Comparison of ENCODE assay signal across 1 cellular context in the genomic region with DNA sequence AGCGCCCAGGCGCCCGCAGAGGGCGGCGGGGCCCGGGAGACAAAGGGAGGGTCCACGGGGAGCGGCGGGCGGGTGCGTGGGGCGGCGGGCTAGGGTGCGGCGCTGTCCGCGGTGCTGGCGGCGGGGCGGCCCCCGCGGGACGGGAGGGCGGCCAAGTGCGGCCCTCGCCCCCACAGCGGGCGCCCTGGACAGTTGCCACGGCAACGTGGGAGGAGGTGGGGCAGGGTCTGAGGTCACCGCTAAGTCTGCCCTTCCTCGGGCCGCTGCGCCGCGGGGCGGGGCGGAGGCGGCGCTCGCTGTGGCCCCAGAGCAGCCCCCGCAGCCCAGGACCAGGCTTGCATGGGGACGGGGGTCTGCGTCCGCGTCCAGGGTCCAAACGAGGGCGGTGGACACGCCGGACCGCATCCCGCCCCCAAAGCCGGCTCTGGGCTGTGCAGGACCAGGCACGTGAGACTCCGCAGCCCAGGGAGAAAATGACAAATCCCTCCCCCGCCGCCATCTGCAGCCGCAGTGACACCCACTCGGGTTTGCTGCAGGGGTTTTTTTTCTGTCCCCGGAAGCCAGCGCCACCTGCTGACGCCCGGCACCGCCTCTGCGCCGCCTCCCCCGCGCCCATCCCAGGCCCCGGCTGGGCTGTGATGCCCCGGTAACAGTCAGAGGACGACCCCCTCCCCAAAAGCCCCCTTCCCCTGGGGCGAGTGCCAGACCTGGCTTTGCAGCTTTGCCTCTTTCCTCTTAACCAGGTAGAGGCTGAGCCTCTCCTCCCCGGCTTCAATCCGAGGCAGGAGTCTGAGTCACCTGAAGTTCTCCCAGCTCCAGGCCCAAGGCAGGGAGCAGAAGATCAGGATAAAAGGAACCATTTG.
TF ChIP-seq lines count a peak whose summit lies in the region.

No MANE protein-coding gene starts in this region.

TF ChIP-seq in HEK293, 187 proteins besides CTCF, POLR2A, EP300 and RAD21 (continued from another document and continues in another):
- TF ChIP-seq, protein P1, sequence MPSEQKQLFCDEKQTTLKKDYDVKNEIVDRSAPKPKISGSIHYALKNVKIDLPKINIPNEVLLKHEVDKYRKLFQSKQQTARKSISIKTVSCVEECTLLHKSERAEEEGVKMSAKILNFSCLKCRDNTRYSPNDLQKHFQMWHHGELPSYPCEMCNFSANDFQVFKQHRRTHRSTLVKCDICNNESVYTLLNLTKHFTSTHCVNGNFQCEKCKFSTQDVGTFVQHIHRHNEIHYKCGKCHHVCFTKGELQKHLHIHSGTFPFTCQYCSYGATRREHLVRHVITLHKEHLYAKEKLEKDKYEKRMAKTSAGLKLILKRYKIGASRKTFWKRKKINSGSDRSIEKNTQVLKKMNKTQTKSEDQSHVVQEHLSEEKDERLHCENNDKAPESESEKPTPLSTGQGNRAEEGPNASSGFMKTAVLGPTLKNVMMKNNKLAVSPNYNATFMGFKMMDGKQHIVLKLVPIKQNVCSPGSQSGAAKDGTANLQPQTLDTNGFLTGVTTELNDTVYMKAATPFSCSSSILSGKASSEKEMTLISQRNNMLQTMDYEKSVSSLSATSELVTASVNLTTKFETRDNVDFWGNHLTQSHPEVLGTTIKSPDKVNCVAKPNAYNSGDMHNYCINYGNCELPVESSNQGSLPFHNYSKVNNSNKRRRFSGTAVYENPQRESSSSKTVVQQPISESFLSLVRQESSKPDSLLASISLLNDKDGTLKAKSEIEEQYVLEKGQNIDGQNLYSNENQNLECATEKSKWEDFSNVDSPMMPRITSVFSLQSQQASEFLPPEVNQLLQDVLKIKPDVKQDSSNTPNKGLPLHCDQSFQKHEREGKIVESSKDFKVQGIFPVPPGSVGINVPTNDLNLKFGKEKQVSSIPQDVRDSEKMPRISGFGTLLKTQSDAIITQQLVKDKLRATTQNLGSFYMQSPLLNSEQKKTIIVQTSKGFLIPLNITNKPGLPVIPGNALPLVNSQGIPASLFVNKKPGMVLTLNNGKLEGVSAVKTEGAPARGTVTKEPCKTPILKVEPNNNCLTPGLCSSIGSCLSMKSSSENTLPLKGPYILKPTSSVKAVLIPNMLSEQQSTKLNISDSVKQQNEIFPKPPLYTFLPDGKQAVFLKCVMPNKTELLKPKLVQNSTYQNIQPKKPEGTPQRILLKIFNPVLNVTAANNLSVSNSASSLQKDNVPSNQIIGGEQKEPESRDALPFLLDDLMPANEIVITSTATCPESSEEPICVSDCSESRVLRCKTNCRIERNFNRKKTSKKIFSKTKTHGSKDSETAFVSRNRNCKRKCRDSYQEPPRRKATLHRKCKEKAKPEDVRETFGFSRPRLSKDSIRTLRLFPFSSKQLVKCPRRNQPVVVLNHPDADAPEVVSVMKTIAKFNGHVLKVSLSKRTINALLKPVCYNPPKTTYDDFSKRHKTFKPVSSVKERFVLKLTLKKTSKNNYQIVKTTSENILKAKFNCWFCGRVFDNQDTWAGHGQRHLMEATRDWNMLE (tag by site-specific recombination; conservative IDR thresholded peaks at IDR 0.05; ENCODE audit: low read depth): no peak
- TF ChIP-seq, protein P2, sequence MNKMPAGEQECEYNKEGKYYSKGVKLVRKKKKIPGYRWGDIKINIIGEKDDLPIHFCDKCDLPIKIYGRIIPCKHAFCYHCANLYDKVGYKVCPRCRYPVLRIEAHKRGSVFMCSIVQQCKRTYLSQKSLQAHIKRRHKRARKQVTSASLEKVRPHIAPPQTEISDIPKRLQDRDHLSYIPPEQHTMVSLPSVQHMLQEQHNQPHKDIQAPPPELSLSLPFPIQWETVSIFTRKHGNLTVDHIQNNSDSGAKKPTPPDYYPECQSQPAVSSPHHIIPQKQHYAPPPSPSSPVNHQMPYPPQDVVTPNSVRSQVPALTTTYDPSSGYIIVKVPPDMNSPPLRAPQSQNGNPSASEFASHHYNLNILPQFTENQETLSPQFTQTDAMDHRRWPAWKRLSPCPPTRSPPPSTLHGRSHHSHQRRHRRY (tag by site-specific recombination; IDR thresholded peaks at IDR 0.05): no peak
- peak; percentile 64 for TF ChIP-seq KLF1 (tag by site-specific recombination; IDR thresholded peaks at IDR 0.05)
- no peak for TF ChIP-seq SCRT1 (tag by site-specific recombination; IDR thresholded peaks at IDR 0.05; ENCODE audit: borderline replicate concordance)
- no peak for TF ChIP-seq ZNF623 (tag by site-specific recombination; IDR thresholded peaks at IDR 0.05)
- no peak for TF ChIP-seq ZNF626 (tag by site-specific recombination; IDR thresholded peaks at IDR 0.05)
- no peak for TF ChIP-seq ZNF701 (tag by site-specific recombination; IDR thresholded peaks at IDR 0.05)
- TF ChIP-seq ZNF76 (tag by site-specific recombination; IDR thresholded peaks at IDR 0.05; ENCODE audit: borderline replicate concordance, low read depth): 0 out of 2 replicates have a peak, but pooled peaks have one; percentile 28
- 0 out of 2 replicates have a peak, but pooled peaks have one; percentile 28 for TF ChIP-seq IKZF3 (tag by site-specific recombination; IDR thresholded peaks at IDR 0.05)
- 0 out of 2 replicates have a peak, but pooled peaks have one; percentile 49 for TF ChIP-seq ZSCAN30 (tag by site-specific recombination; IDR thresholded peaks at IDR 0.05)
- TF ChIP-seq, protein P3, sequence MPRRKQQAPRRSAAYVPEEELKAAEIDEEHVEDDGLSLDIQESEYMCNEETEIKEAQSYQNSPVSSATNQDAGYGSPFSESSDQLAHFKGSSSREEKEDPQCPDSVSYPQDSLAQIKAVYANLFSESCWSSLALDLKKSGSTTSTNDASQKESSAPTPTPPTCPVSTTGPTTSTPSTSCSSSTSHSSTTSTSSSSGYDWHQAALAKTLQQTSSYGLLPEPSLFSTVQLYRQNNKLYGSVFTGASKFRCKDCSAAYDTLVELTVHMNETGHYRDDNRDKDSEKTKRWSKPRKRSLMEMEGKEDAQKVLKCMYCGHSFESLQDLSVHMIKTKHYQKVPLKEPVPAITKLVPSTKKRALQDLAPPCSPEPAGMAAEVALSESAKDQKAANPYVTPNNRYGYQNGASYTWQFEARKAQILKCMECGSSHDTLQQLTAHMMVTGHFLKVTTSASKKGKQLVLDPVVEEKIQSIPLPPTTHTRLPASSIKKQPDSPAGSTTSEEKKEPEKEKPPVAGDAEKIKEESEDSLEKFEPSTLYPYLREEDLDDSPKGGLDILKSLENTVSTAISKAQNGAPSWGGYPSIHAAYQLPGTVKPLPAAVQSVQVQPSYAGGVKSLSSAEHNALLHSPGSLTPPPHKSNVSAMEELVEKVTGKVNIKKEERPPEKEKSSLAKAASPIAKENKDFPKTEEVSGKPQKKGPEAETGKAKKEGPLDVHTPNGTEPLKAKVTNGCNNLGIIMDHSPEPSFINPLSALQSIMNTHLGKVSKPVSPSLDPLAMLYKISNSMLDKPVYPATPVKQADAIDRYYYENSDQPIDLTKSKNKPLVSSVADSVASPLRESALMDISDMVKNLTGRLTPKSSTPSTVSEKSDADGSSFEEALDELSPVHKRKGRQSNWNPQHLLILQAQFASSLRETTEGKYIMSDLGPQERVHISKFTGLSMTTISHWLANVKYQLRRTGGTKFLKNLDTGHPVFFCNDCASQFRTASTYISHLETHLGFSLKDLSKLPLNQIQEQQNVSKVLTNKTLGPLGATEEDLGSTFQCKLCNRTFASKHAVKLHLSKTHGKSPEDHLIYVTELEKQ (tag by site-specific recombination; IDR thresholded peaks at IDR 0.05; ENCODE audit: borderline replicate concordance): no peak
- TF ChIP-seq, protein P4, sequence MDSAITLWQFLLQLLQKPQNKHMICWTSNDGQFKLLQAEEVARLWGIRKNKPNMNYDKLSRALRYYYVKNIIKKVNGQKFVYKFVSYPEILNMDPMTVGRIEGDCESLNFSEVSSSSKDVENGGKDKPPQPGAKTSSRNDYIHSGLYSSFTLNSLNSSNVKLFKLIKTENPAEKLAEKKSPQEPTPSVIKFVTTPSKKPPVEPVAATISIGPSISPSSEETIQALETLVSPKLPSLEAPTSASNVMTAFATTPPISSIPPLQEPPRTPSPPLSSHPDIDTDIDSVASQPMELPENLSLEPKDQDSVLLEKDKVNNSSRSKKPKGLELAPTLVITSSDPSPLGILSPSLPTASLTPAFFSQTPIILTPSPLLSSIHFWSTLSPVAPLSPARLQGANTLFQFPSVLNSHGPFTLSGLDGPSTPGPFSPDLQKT (IDR thresholded peaks at IDR 0.05; ENCODE audit: borderline replicate concordance, low read depth, low read length): no peak
- TF ChIP-seq, protein P5, sequence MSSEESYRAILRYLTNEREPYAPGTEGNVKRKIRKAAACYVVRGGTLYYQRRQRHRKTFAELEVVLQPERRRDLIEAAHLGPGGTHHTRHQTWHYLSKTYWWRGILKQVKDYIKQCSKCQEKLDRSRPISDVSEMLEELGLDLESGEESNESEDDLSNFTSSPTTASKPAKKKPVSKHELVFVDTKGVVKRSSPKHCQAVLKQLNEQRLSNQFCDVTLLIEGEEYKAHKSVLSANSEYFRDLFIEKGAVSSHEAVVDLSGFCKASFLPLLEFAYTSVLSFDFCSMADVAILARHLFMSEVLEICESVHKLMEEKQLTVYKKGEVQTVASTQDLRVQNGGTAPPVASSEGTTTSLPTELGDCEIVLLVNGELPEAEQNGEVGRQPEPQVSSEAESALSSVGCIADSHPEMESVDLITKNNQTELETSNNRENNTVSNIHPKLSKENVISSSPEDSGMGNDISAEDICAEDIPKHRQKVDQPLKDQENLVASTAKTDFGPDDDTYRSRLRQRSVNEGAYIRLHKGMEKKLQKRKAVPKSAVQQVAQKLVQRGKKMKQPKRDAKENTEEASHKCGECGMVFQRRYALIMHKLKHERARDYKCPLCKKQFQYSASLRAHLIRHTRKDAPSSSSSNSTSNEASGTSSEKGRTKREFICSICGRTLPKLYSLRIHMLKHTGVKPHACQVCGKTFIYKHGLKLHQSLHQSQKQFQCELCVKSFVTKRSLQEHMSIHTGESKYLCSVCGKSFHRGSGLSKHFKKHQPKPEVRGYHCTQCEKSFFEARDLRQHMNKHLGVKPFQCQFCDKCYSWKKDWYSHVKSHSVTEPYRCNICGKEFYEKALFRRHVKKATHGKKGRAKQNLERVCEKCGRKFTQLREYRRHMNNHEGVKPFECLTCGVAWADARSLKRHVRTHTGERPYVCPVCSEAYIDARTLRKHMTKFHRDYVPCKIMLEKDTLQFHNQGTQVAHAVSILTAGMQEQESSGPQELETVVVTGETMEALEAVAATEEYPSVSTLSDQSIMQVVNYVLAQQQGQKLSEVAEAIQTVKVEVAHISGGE (tag by site-specific recombination; conservative IDR thresholded peaks at IDR 0.05; ENCODE audit: low read depth): no peak
- peak; percentile 98 for TF ChIP-seq ZFHX2 (tag by site-specific recombination; conservative IDR thresholded peaks at IDR 0.05)
- no peak for TF ChIP-seq BCL11B (tag by site-specific recombination; IDR thresholded peaks at IDR 0.05; ENCODE audit: low read depth)
- TF ChIP-seq, protein P6, sequence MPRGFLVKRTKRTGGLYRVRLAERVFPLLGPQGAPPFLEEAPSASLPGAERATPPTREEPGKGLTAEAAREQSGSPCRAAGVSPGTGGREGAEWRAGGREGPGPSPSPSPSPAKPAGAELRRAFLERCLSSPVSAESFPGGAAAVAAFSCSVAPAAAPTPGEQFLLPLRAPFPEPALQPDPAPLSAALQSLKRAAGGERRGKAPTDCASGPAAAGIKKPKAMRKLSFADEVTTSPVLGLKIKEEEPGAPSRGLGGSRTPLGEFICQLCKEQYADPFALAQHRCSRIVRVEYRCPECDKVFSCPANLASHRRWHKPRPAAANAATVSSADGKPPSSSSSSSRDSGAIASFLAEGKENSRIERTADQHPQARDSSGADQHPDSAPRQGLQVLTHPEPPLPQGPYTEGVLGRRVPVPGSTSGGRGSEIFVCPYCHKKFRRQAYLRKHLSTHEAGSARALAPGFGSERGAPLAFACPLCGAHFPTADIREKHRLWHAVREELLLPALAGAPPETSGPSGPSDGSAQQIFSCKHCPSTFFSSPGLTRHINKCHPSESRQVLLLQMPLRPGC (tag by site-specific recombination; IDR thresholded peaks at IDR 0.05): no peak
- TF ChIP-seq ZNF549 (tag by site-specific recombination; IDR thresholded peaks at IDR 0.05): no peak
- TF ChIP-seq ZNF843 (tag by site-specific recombination; IDR thresholded peaks at IDR 0.05): no peak
- TF ChIP-seq MYNN (tag by site-specific recombination; IDR thresholded peaks at IDR 0.05; ENCODE audit: borderline replicate concordance): no peak
- TF ChIP-seq, protein P7, sequence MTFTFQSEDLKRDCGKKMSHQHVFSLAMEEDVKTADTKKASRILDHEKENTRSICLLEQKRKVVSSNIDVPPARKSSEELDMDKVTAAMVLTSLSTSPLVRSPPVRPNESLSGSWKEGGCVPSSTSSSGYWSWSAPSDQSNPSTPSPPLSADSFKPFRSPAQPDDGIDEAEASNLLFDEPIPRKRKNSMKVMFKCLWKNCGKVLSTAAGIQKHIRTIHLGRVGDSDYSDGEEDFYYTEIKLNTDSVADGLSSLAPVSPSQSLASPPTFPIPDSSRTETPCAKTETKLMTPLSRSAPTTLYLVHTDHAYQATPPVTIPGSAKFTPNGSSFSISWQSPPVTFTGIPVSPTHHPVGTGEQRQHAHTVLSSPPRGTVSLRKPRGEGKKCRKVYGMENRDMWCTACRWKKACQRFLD (tag by site-specific recombination; IDR thresholded peaks at IDR 0.05): no peak
- TF ChIP-seq ZXDB (tag by site-specific recombination; IDR thresholded peaks at IDR 0.05): peak; percentile 53; the same call in 1 of the 2 replicates
- no peak for TF ChIP-seq ZNF473 (tag by site-specific recombination; IDR thresholded peaks at IDR 0.05)
- no peak for TF ChIP-seq ZNF214 (tag by site-specific recombination; IDR thresholded peaks at IDR 0.05; ENCODE audit: borderline replicate concordance)
- no peak for TF ChIP-seq ZBTB48 (tag by site-specific recombination; IDR thresholded peaks at IDR 0.05)
- TF ChIP-seq, protein P8, sequence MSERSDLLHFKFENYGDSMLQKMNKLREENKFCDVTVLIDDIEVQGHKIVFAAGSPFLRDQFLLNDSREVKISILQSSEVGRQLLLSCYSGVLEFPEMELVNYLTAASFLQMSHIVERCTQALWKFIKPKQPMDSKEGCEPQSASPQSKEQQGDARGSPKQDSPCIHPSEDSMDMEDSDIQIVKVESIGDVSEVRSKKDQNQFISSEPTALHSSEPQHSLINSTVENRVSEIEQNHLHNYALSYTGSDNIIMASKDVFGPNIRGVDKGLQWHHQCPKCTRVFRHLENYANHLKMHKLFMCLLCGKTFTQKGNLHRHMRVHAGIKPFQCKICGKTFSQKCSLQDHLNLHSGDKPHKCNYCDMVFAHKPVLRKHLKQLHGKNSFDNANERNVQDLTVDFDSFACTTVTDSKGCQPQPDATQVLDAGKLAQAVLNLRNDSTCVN (tag by site-specific recombination; optimal IDR thresholded peaks at IDR 0.05): peak; percentile 46
- peak; percentile 54 for TF ChIP-seq ZBTB7A (tag by site-specific recombination; IDR thresholded peaks at IDR 0.05; ENCODE audit: low read depth)
- TF ChIP-seq HOXC10 (CRISPR knock-in tag; IDR thresholded peaks at IDR 0.05): no peak
- no peak for TF ChIP-seq ZNF670 (tag by site-specific recombination; IDR thresholded peaks at IDR 0.05; ENCODE audit: low read depth)
- no peak for TF ChIP-seq ZNF777 (tag by site-specific recombination; IDR thresholded peaks at IDR 0.05; ENCODE audit: borderline replicate concordance)
- no peak for TF ChIP-seq ZNF174 (tag by site-specific recombination; IDR thresholded peaks at IDR 0.05)
